Comparison of ENCODE assay signal across 8 cellular contexts in genomic region chrX:70664726-70665125, GRCh38.
A peak's percentile ranks its signal among the peaks of the same experiment; 100 is the strongest.
DNase-seq lines count a peak whose midpoint lies in the region; ATAC-seq and TF ChIP-seq lines count a peak whose summit lies in the region.

No MANE protein-coding gene starts in this region.

- H4K20me1 ChIP-seq in KMS-11 (ENCODE audit: insufficient read depth): no peaks in the 10 kb centered on the region

- H3K79me2 ChIP-seq in KMS-11 (ENCODE audit: insufficient read depth, low read depth): no peaks in the 10 kb centered on the region

- no peaks in the 10 kb centered on the region for H3K9me3 ChIP-seq in right lobe of liver
- no peaks in the 10 kb centered on the region for H3K9me3 ChIP-seq in gastroesophageal sphincter

- H3K4me1 ChIP-seq in KMS-11 (ENCODE audit: low read depth, poor library complexity, severe bottlenecking): no peaks in the 10 kb centered on the region
- H3K4me1 ChIP-seq in right lobe of liver: no peaks in the 10 kb centered on the region
- no peaks in the 10 kb centered on the region for H3K4me1 ChIP-seq in gastroesophageal sphincter

- H3K9ac ChIP-seq in KMS-11: no peak overlapping the region

- H2AFZ ChIP-seq in KMS-11 (ENCODE audit: low read depth): no peak overlapping the region

- intact Hi-C loops in right lobe of liver (cut with DNase I): no loop called here
- intact Hi-C loops in cardiac septum (cut with DNase I): loop anchor here (10.0 kb wide), 1 partner anchor 210 kb away; no protein-coding TSS in a partner anchor

- H3K4me3 ChIP-seq in KMS-11 (IDR thresholded peaks at IDR 0.05; ENCODE audit: insufficient read depth, low read depth, low read length) (no peak overlapping the region), right lobe of liver (no peak overlapping the region), gastroesophageal sphincter (no peak overlapping the region)

- 10% methylated on average over 1 of the region's 1 CpG for WGBS in right lobe of liver (ENCODE audit: insufficient coverage, low coverage, low lambda C conversion rate, missing lambda C conversion rate)
- WGBS in gastroesophageal sphincter (ENCODE audit: low coverage in 1 of 2), 2 donors: 14 to 38% methylated on average over 1 of the region's 1 CpG

- ATAC-seq in right lobe of liver (peak in 3 of 4 donors; percentile 48 to 55 (median 50)), gastroesophageal sphincter (no peak)

- TF ChIP-seq CTCF in KMS-11 (conservative IDR thresholded peaks at IDR 0.05; ENCODE audit: low read depth, low read length) (peak; percentile 37; the same call in 1 of the 2 replicates), right lobe of liver (IDR thresholded peaks at IDR 0.05) (peak; percentile 13 to 49 (median 40)), gastroesophageal sphincter (IDR thresholded peaks at IDR 0.05) (peak in 1 of 4 experiments; percentile 20)

- TF ChIP-seq POLR2A in right lobe of liver (IDR thresholded peaks at IDR 0.05) (no peak), gastroesophageal sphincter (IDR thresholded peaks at IDR 0.05) (no peak)

- H3K4me2 ChIP-seq in KMS-11: no peak overlapping the region

- DNase-seq in NCI-H146 (lab: John Stamatoyannopoulos, UW): peak; percentile 42
- DNase-seq in NCI-H146 treated with DMSO at 0.1 percent for 48 hours (lab: John Stamatoyannopoulos, UW; ENCODE audit: unreplicated experiment): no peak
- peak; percentile 23 for DNase-seq in amniotic epithelial cell (ENCODE audit: low read depth)
- no peak for DNase-seq in right lobe of liver
- DNase-seq in OCI-M2 (lab: John Stamatoyannopoulos, UW; ENCODE audit: unreplicated experiment): no peak
- no peak for DNase-seq in cardiac septum (ENCODE audit: low spot score)

- H3K36me3 ChIP-seq in KMS-11 (ENCODE audit: insufficient read depth) (no peaks in the 10 kb centered on the region), right lobe of liver (no peaks in the 10 kb centered on the region), gastroesophageal sphincter (no peaks in the 10 kb centered on the region)

- H3K27me3 ChIP-seq in KMS-11 (ENCODE audit: insufficient read depth, low read depth) (no peaks in the 10 kb centered on the region), right lobe of liver (peaks cover 0 to 3% of the 10 kb centered on the region in 2 donors), gastroesophageal sphincter (no peaks in the 10 kb centered on the region)

- TF ChIP-seq EP300 in gastroesophageal sphincter (IDR thresholded peaks at IDR 0.05): no peak

- H3K27ac ChIP-seq in KMS-11: no peak overlapping the region
- no peak overlapping the region for H3K27ac ChIP-seq in right lobe of liver
- no peak overlapping the region for H3K27ac ChIP-seq in gastroesophageal sphincter

Comparison
In these comparisons a context has a peak if more than half of its experiments do, and no peak if none do; other contexts are left out.
1. DNase-seq: peak in NCI-H146 (single experiment) and amniotic epithelial cell (single experiment); none in NCI-H146 treated with DMSO at 0.1 percent for 48 hours (single experiment), right lobe of liver (0 of 3), OCI-M2 (single experiment) and cardiac septum (single experiment).